ENCODE assay signal across 9 cellular contexts in genomic region chr12:3365416-3366385, GRCh38.
A peak's percentile ranks its signal among the peaks of the same experiment; 100 is the strongest.
DNase-seq lines count a peak whose midpoint lies in the region; ATAC-seq, FAIRE-seq and TF ChIP-seq lines count a peak whose summit lies in the region.
"Had no signal": no experiment of that assay in that cellular context is flagged by ENCODE, and none has a peak within 500 bp of the region (broad histone marks: within the 10 kb centered on the region; RNA-seq: fewer than 3 reads in every experiment).

No MANE protein-coding gene starts in this region.

- peak; percentile 9 for DNase-seq in activated CD4-positive, alpha-beta T cell treated with anti-CD3 and anti-CD28 coated beads for 36 hours
- no peak for DNase-seq in activated CD4-positive, alpha-beta T cell treated with anti-CD3 and anti-CD28 coated beads for 1 hour
- DNase-seq in bronchial epithelial cell (ENCODE audit: low read depth), result peak; percentile 6
- peak; percentile 82 for DNase-seq in left kidney (ENCODE audit: low read depth, low spot score)
- no peak for DNase-seq in upper lobe of right lung
- no peak for DNase-seq in NAMALWA (ENCODE audit: low spot score)
- no peak for DNase-seq in UCSD-AML1 (lab: John Stamatoyannopoulos, UW; ENCODE audit: unreplicated experiment)
- DNase-seq in cerebellar nuclear complex (lab: John Stamatoyannopoulos, UW), result no peak
- DNase-seq: Calu3 had no signal

- POLR2A ChIA-PET in activated CD4-positive, alpha-beta T cell treated with anti-CD3 and anti-CD28 coated beads for 36 hours (lab: Charles Lee), result no interaction called here

- H3K4me3 Mint-ChIP-seq in activated CD4-positive, alpha-beta T cell treated with anti-CD3 and anti-CD28 coated beads for 36 hours, result no peak overlapping the region

- no peaks in the 10 kb centered on the region for H3K4me1 ChIP-seq in upper lobe of right lung

- CTCF ChIA-PET in activated CD4-positive, alpha-beta T cell treated with anti-CD3 and anti-CD28 coated beads for 36 hours (lab: Charles Lee), result interaction anchor here (1.1 kb wide), 1 partner anchor 12 kb away, joined by 3 read pairs; no protein-coding TSS in a partner anchor

- FAIRE-seq in bronchial epithelial cell (lab: Jason Lieb, UNC), result no peak

- no peaks in the 10 kb centered on the region for H3K9me3 ChIP-seq in upper lobe of right lung

- H3K27me3 Mint-ChIP-seq in activated CD4-positive, alpha-beta T cell treated with anti-CD3 and anti-CD28 coated beads for 36 hours, result peaks cover 21% of the 10 kb centered on the region

- H3K36me3 ChIP-seq in bronchial epithelial cell (ENCODE audit: control insufficient read depth, insufficient read depth, low read length) (no peaks in the 10 kb centered on the region), upper lobe of right lung (no peaks in the 10 kb centered on the region)

- H3K36me3 Mint-ChIP-seq in activated CD4-positive, alpha-beta T cell treated with anti-CD3 and anti-CD28 coated beads for 36 hours (ENCODE audit: low read depth), result no peaks in the 10 kb centered on the region

- no peak for TF ChIP-seq CTCF in bronchial epithelial cell (IDR thresholded peaks at IDR 0.05; ENCODE audit: insufficient read depth, low read length, severe bottlenecking)
- no peak for TF ChIP-seq CTCF in upper lobe of right lung (IDR thresholded peaks at IDR 0.05)

- H3K9me3 Mint-ChIP-seq in activated CD4-positive, alpha-beta T cell treated with anti-CD3 and anti-CD28 coated beads for 36 hours (ENCODE audit: low read depth), result no peaks in the 10 kb centered on the region

- intact Hi-C loops in activated CD4-positive, alpha-beta T cell treated with anti-CD3 and anti-CD28 coated beads for 36 hours (cut with DNase I, micrococcal nuclease), result no loop called here
- intact Hi-C loops in upper lobe of right lung (cut with DNase I), result no loop called here

- H3K4me3 ChIP-seq in bronchial epithelial cell (ENCODE audit: low read depth, low read length) (peak overlapping the region; percentile 14), upper lobe of right lung (no peak overlapping the region)

- no peak overlapping the region for H3K27ac Mint-ChIP-seq in activated CD4-positive, alpha-beta T cell treated with anti-CD3 and anti-CD28 coated beads for 36 hours

- ATAC-seq in activated CD4-positive, alpha-beta T cell treated with anti-CD3 and anti-CD28 coated beads for 36 hours, result no peak
- peak; percentile 80 for ATAC-seq in upper lobe of right lung

- H3K4me1 Mint-ChIP-seq in activated CD4-positive, alpha-beta T cell treated with anti-CD3 and anti-CD28 coated beads for 36 hours, result no peaks in the 10 kb centered on the region

- H3K27ac ChIP-seq in upper lobe of right lung, result no peak overlapping the region

- H3K27me3 ChIP-seq in bronchial epithelial cell (ENCODE audit: control insufficient read depth, insufficient read depth, low read length) (peaks cover 15% of the 10 kb centered on the region), upper lobe of right lung (peaks cover 31% of the 10 kb centered on the region)

Comparison
In these comparisons a context has a peak if more than half of its experiments do, and no peak if none do; other contexts are left out.
1. DNase-seq: peak in activated CD4-positive, alpha-beta T cell treated with anti-CD3 and anti-CD28 coated beads for 36 hours (single experiment), bronchial epithelial cell (single experiment) and left kidney (single experiment); none in activated CD4-positive, alpha-beta T cell treated with anti-CD3 and anti-CD28 coated beads for 1 hour (single experiment), upper lobe of right lung (single experiment), NAMALWA (single experiment), UCSD-AML1 (single experiment) and cerebellar nuclear complex (0 of 2).